31 cellular contexts compared by ENCODE assay signal in genomic region chr1:113372546-113372945, GRCh38.
"Had no signal": no experiment of that assay in that cellular context is flagged by ENCODE, and none has a peak within 500 bp of the region (broad histone marks: within the 10 kb centered on the region; RNA-seq: fewer than 3 reads in every experiment).

No MANE protein-coding gene starts in this region.

- H3K36me3 ChIP-seq: brain microvascular endothelial cell, esophagus muscularis mucosa had no signal

- DNase-seq: activated CD4-positive, alpha-beta memory T cell treated with anti-CD3 and anti-CD28 coated beads, Interleukin-2, amount 10 ng/mL, durations not matched to agents 7 days and 5 days; activated CD4-positive, alpha-beta T cell treated with anti-CD3 and anti-CD28 coated beads for 1 hour; activated CD4-positive, alpha-beta T cell treated with anti-CD3 and anti-CD28 coated beads for 4 hours; activated CD4-positive, alpha-beta T cell treated with anti-CD3 and anti-CD28 coated beads, Interleukin-2, amount 10 ng/mL, durations not matched to agents 7 days and 5 days; activated CD4-positive, alpha-beta T cell treated with anti-CD3 and anti-CD28 coated beads, Interleukin-2, amount 50 U/mL, for 4 hours; activated CD4-positive, CD25-positive, alpha-beta regulatory T cell; activated CD8-positive, alpha-beta memory T cell treated with anti-CD3 and anti-CD28 coated beads, Interleukin-2, amount 50 U/mL, for 48 hours; activated effector memory CD4-positive, alpha-beta T cell treated with Interleukin-2 at 50 U/mL for 16 hours; activated gamma-delta T cell treated with Interleukin-2 at 50 U/mL for 16 hours; activated naive CD4-positive, alpha-beta T cell treated with anti-CD3 and anti-CD28 coated beads, Interleukin-2, amount 50 U/mL, for 16 hours; activated naive CD4-positive, alpha-beta T cell treated with Interleukin-2 at 50 U/mL for 16 hours; activated T-cell treated with anti-CD3 and anti-CD28 coated beads for 4 hours; activated T-cell treated with anti-CD3 and anti-CD28 coated beads, Interleukin-2, amount 50 U/mL, for 24 hours; activated T-cell treated with anti-CD3 and anti-CD28 coated beads, Interleukin-2, amount 50 U/mL, for 72 hours; amniotic stem cell; anterior cingulate cortex; brain microvascular endothelial cell; dorsolateral prefrontal cortex; effector memory CD4-positive, alpha-beta T cell; endodermal cell; erythroblast; foreskin keratinocyte; head of caudate nucleus; T-helper 2 cell had no signal

- H3K27ac Mint-ChIP-seq: activated CD4-positive, alpha-beta memory T cell treated with anti-CD3 and anti-CD28 coated beads, Interleukin-2, amount 10 ng/mL, durations not matched to agents 7 days and 5 days; activated CD4-positive, alpha-beta T cell treated with anti-CD3 and anti-CD28 coated beads, Interleukin-2, amount 10 ng/mL, durations not matched to agents 7 days and 5 days; activated naive CD8-positive, alpha-beta T cell; activated T-cell treated with anti-CD3 and anti-CD28 coated beads, Interleukin-2, amount 50 U/mL, for 24 hours; activated T-cell treated with anti-CD3 and anti-CD28 coated beads, Interleukin-2, amount 50 U/mL, for 72 hours; dendritic cell treated with granulocyte-macrophage colony-stimulating factor and Interleukin-4, amounts not matched to agents 40 ng/mL and 50 ng/mL, for 4 days; endodermal cell had no signal

- H3K27me3 ChIP-seq: brain microvascular endothelial cell, dorsolateral prefrontal cortex, esophagus muscularis mucosa, foreskin keratinocyte had no signal

- FAIRE-seq: astrocyte, bronchial epithelial cell had no signal

- ATAC-seq: activated T-cell treated with anti-CD3 and anti-CD28 coated beads, Interleukin-2, amount 50 U/mL, for 72 hours; foreskin keratinocyte had no signal

- H3K4me3 ChIP-seq: coronary artery, dorsolateral prefrontal cortex, esophagus muscularis mucosa had no signal

- H3K9me3 Mint-ChIP-seq: activated CD4-positive, alpha-beta memory T cell treated with anti-CD3 and anti-CD28 coated beads, Interleukin-2, amount 10 ng/mL, durations not matched to agents 7 days and 5 days; activated CD4-positive, alpha-beta T cell treated with anti-CD3 and anti-CD28 coated beads, Interleukin-2, amount 10 ng/mL, durations not matched to agents 7 days and 5 days; activated T-cell treated with anti-CD3 and anti-CD28 coated beads, Interleukin-2, amount 50 U/mL, for 24 hours; activated T-cell treated with anti-CD3 and anti-CD28 coated beads, Interleukin-2, amount 50 U/mL, for 72 hours; central memory CD8-positive, alpha-beta T cell; dendritic cell treated with granulocyte-macrophage colony-stimulating factor and Interleukin-4, amounts not matched to agents 40 ng/mL and 50 ng/mL, for 4 days; endodermal cell had no signal

- H3K36me3 Mint-ChIP-seq: activated naive CD8-positive, alpha-beta T cell had no signal

- H3K4me1 ChIP-seq: foreskin keratinocyte had no signal

- H3K27ac ChIP-seq: brain microvascular endothelial cell, coronary artery, dorsolateral prefrontal cortex, esophagus muscularis mucosa, foreskin keratinocyte had no signal

- H3K9me3 ChIP-seq: esophagus muscularis mucosa had no signal

- H3K4me3 Mint-ChIP-seq: activated CD4-positive, alpha-beta memory T cell treated with anti-CD3 and anti-CD28 coated beads, Interleukin-2, amount 10 ng/mL, durations not matched to agents 7 days and 5 days; activated CD4-positive, alpha-beta T cell treated with anti-CD3 and anti-CD28 coated beads, Interleukin-2, amount 10 ng/mL, durations not matched to agents 7 days and 5 days; activated naive CD8-positive, alpha-beta T cell; activated T-cell treated with anti-CD3 and anti-CD28 coated beads, Interleukin-2, amount 50 U/mL, for 24 hours; activated T-cell treated with anti-CD3 and anti-CD28 coated beads, Interleukin-2, amount 50 U/mL, for 72 hours; central memory CD8-positive, alpha-beta T cell; dendritic cell treated with granulocyte-macrophage colony-stimulating factor and Interleukin-4, amounts not matched to agents 40 ng/mL and 50 ng/mL, for 4 days; endodermal cell had no signal

- H3K4me1 Mint-ChIP-seq: central memory CD8-positive, alpha-beta T cell; endodermal cell had no signal
